Comparison of ENCODE assay signal across 8 cellular contexts in the genomic region with DNA sequence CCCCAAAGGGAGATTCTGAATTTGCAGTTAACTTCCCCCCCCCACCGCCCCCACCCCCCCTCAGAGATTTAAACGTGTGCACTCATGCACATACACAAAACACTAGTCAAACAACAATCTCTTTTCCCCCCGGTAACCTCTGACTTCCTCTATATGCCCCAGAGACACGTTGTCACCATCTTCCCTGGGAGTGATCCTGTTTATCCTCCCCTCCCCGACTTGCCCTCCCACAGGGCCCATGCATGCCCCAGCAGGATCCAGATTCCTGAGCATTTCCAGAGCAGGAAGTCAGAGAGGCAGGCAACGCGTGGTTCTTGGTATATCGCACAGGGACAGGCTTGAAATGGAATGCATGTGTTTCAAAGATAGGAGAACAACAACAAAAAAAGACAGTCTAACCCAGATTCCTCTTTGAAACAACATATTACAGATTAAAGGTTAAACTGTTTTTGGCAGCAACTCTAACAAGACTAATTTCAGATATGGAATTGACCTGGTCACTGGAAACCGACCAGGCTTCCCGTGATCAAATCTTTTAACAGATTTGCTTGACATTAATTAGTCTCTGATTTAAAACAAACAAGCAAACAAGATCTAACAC. TPM values are rescaled to one million over a fixed set of nuclear protein-coding genes. Genes with fewer than 3 reads are reported as not detected.
DNase-seq lines count a peak whose midpoint lies in the region; ATAC-seq, FAIRE-seq and TF ChIP-seq lines count a peak whose summit lies in the region.

No MANE protein-coding gene starts in this region.

- H3K9ac ChIP-seq in SK-N-SH (peak overlapping the region; percentile 93), endothelial cell of umbilical vein (replicated peaks; ENCODE audit: extremely low read depth, insufficient read depth, low read length) (peak overlapping the region; percentile 98), muscle layer of colon (ENCODE audit: low read length) (peak overlapping the region; percentile 84)

- dilution Hi-C loops in endothelial cell of umbilical vein (cut with MboI; ENCODE audit: extremely low pct_ligation_motif_present, low sequenced_read_pairs) = no loop called here

- H4K20me1 ChIP-seq in SK-N-SH (ENCODE audit: insufficient read depth) = peaks cover 51% of the 10 kb centered on the region
- H4K20me1 ChIP-seq in endothelial cell of umbilical vein (replicated peaks; ENCODE audit: control insufficient read depth, extremely low read depth, insufficient read depth, low read length) = peaks cover 3% of the 10 kb centered on the region

- no peaks in the 10 kb centered on the region for H3F3A ChIP-seq in SK-N-SH (replicated peaks; ENCODE audit: insufficient read depth)

- no peaks in the 10 kb centered on the region for H3K9me2 ChIP-seq in SK-N-SH

- TF ChIP-seq RAD21 in SK-N-SH (IDR thresholded peaks at IDR 0.05; ENCODE audit: low read length) = no peak; the same call in 1 of the 2 replicates

- H3K4me2 ChIP-seq in SK-N-SH = peak overlapping the region; percentile 98
- H3K4me2 ChIP-seq in endothelial cell of umbilical vein (ENCODE audit: insufficient read depth, low read length) = peak overlapping the region; percentile 96

- peaks cover 4% of the 10 kb centered on the region in 2 experiments for H3K36me3 ChIP-seq in SK-N-SH (replicated peaks in 1 of 2; ENCODE audit: control insufficient read depth in 1 of 2, insufficient read depth in 2 of 2, low read length in 1 of 2)
- H3K36me3 ChIP-seq in endothelial cell of umbilical vein (ENCODE audit: control insufficient read depth in 2 of 2, extremely low read depth in 1 of 2, insufficient read depth in 2 of 2, low read length in 2 of 2) = peaks cover 0 to 2% of the 10 kb centered on the region in 2 experiments
- H3K36me3 ChIP-seq in muscle layer of colon (ENCODE audit: insufficient read depth, low read length) = no peaks in the 10 kb centered on the region

- peak overlapping the region; percentile 59 for H3K4me3 ChIP-seq in GM12875 (ENCODE audit: low read depth, low read length)
- H3K4me3 ChIP-seq in SK-N-SH (ENCODE audit: low read depth in 2 of 2, low read length in 1 of 2) = peak overlapping the region; percentile 77 to 99
- H3K4me3 ChIP-seq in endothelial cell of umbilical vein (replicated peaks in 1 of 3; ENCODE audit: insufficient read depth in 1 of 3, low read depth in 1 of 3, low read length in 3 of 3) = peak overlapping the region; percentile 69 to 96 (median 94)
- H3K4me3 ChIP-seq in muscle layer of colon (ENCODE audit: low read depth in 1 of 2, low read length in 2 of 2) = peak overlapping the region; percentile 86 to 97

- H2AFZ ChIP-seq in SK-N-SH (ENCODE audit: low read depth) (no peak overlapping the region), endothelial cell of umbilical vein (ENCODE audit: low read depth, low read length) (no peak overlapping the region)

- no peaks in the 10 kb centered on the region for H3K27me3 ChIP-seq in SK-N-SH (ENCODE audit: insufficient read depth)
- no peaks in the 10 kb centered on the region for H3K27me3 ChIP-seq in endothelial cell of umbilical vein (ENCODE audit: control insufficient read depth in 2 of 2, insufficient read depth in 2 of 2, low read length in 2 of 2)
- no peaks in the 10 kb centered on the region for H3K27me3 ChIP-seq in muscle layer of colon (ENCODE audit: control insufficient read depth in 1 of 2, insufficient read depth in 2 of 2, low read length in 2 of 2)

- no peak for TF ChIP-seq CTCF in GM12875 (IDR thresholded peaks at IDR 0.05; ENCODE audit: borderline replicate concordance, insufficient read depth, low read depth, low read length)
- no peak for TF ChIP-seq CTCF in SK-N-SH (IDR thresholded peaks at IDR 0.05)
- no peak for TF ChIP-seq CTCF in endothelial cell of umbilical vein (IDR thresholded peaks at IDR 0.05; ENCODE audit: extremely low read depth in 1 of 2, insufficient read depth in 1 of 2, low read depth in 1 of 2, low read length in 2 of 2)

- CTCF ChIA-PET in SK-N-SH (lab: Yijun Ruan, JAX) (interaction anchor here (0.6 to 12.5 kb wide), 5 partner anchors 9 to 481 kb away, joined by 3 to 280 read pairs (median 4); no protein-coding TSS in a partner anchor), endothelial cell of umbilical vein (lab: Charles Lee) (interaction anchor here (1.5 kb wide), 1 partner anchor 331 kb away, joined by 4 read pairs; no protein-coding TSS in a partner anchor)

- H3K27ac ChIP-seq in SK-N-SH (ENCODE audit: low read depth in 2 of 2, low read length in 1 of 2) (peak overlapping the region; percentile 80 to 98; a peak in 3 of 4 replicates), endothelial cell of umbilical vein (ENCODE audit: insufficient read depth, low read depth, low read length) (peak overlapping the region; percentile 99), muscle layer of colon (ENCODE audit: low read depth, low read length) (peak overlapping the region; percentile 98)

- no TSS peak for BruUV-seq in endothelial cell of umbilical vein (replicated peaks; lab: Mats Ljungman, UMichigan)

- H3K79me2 ChIP-seq in SK-N-SH (ENCODE audit: insufficient read depth) = peaks cover 63% of the 10 kb centered on the region
- peaks cover 56% of the 10 kb centered on the region for H3K79me2 ChIP-seq in endothelial cell of umbilical vein (ENCODE audit: control insufficient read depth, insufficient read depth, low read length)

- no peak for ATAC-seq in HG02981 (IDR thresholded peaks at IDR 0.05; ENCODE audit: unreplicated experiment)

- DNase-seq in ACHN (peak; percentile 51), SK-N-SH (peak; percentile 82), endothelial cell of umbilical vein (ENCODE audit: low read depth, low spot score) (peak; percentile 97), NCI-H187 (lab: John Stamatoyannopoulos, UW) (no peak), SHP77 (lab: John Stamatoyannopoulos, UW) (no peak)

- H3K9me3 ChIP-seq in SK-N-SH (no peaks in the 10 kb centered on the region), endothelial cell of umbilical vein (replicated peaks; ENCODE audit: control insufficient read depth, insufficient read depth, low read length) (no peaks in the 10 kb centered on the region), muscle layer of colon (ENCODE audit: low read length) (no peaks in the 10 kb centered on the region)

- no peaks in the 10 kb centered on the region for H3K9me1 ChIP-seq in endothelial cell of umbilical vein (replicated peaks; ENCODE audit: control insufficient read depth, extremely low read depth, insufficient read depth, low read length)

- intact Hi-C loops in endothelial cell of umbilical vein (cut with micrococcal nuclease) = loop anchor here (2.0 kb wide), 1 partner anchor 144 kb away; no protein-coding TSS in a partner anchor

- TF ChIP-seq POLR2A in endothelial cell of umbilical vein (IDR thresholded peaks at IDR 0.05; ENCODE audit: low read depth, low read length) = peak; percentile 54

- TF ChIP-seq EP300 in SK-N-SH (IDR thresholded peaks at IDR 0.05; ENCODE audit: borderline replicate concordance in 1 of 2, low read depth in 1 of 2, low read length in 1 of 2) = no peak

- 12% methylated on average over 10 of the region's 10 CpGs for WGBS in SK-N-SH (ENCODE audit: low lambda C conversion rate)

- in situ Hi-C loops in ACHN (cut with HindIII; ENCODE audit: low pct_ligation_motif_present, low pct_unique_long_range_greater_than_20kb, low sequenced_read_pairs) = no loop called here

- POLR2A ChIA-PET in SK-N-SH (lab: Yijun Ruan, JAX) = interaction anchor here (1.2 kb wide), 1 partner anchor 130 kb away, joined by 3 read pairs; no protein-coding TSS in a partner anchor
- POLR2A ChIA-PET in endothelial cell of umbilical vein (lab: Charles Lee) = no interaction called here

- H3K4me1 ChIP-seq in SK-N-SH (ENCODE audit: control insufficient read depth in 1 of 2, insufficient read depth in 2 of 2, low read depth in 1 of 2, low read length in 1 of 2) (peaks cover 15 to 41% of the 10 kb centered on the region in 2 experiments; a peak in 3 of 4 replicates), endothelial cell of umbilical vein (ENCODE audit: control insufficient read depth, extremely low read depth, insufficient read depth, low read length) (peaks cover 25% of the 10 kb centered on the region), muscle layer of colon (ENCODE audit: insufficient read depth, low read length) (peaks cover 33% of the 10 kb centered on the region)

- FAIRE-seq in endothelial cell of umbilical vein (lab: Jason Lieb, UNC) = peak; percentile 90

TF ChIP-seq in SK-N-SH, 30 proteins besides CTCF, POLR2A, EP300 and RAD21 (continues in another document):
- no peak for TF ChIP-seq FOXM1 (IDR thresholded peaks at IDR 0.05; ENCODE audit: low read depth)

TF ChIP-seq in endothelial cell of umbilical vein, 7 proteins besides CTCF, POLR2A, EP300 and RAD21 (continues in another document):
- TF ChIP-seq POLR2AphosphoS5 (IDR thresholded peaks at IDR 0.05; ENCODE audit: insufficient read depth, low read depth, low read length) (peak; percentile 69), GATA2 (IDR thresholded peaks at IDR 0.05; ENCODE audit: insufficient read depth, insufficient read length, low read depth, low read length) (peak; percentile 32)

RNA-seq across cellular contexts. Expression of a gene that starts 1.3 kb away (rescaled TPM):
- polyA plus RNA-seq in SK-N-SH (2012; rRNA removed) (55.8 and 73.0 TPM in 2 replicates), endothelial cell of umbilical vein (178 and 196 TPM in 2 replicates)
- 65.8 and 66.6 TPM in 2 replicates for polyA plus RNA-seq in SK-N-SH (2012; cell fraction: cytosol; rRNA removed)
- polyA plus RNA-seq in SK-N-SH (2012; cell fraction: nucleus; rRNA removed) = 63.3 and 67.3 TPM in 2 replicates
- total RNA-seq in endothelial cell of umbilical vein = 74.1 and 90.3 TPM in 2 replicates
- 107 and 117 TPM in 2 replicates for polyA plus RNA-seq in endothelial cell of umbilical vein (2011; cell fraction: cytosol; rRNA removed)
- 144 and 154 TPM in 2 replicates for polyA plus RNA-seq in endothelial cell of umbilical vein (2011; cell fraction: nucleus; rRNA removed)
- polyA plus RNA-seq in endothelial cell of umbilical vein (2012) = 93.2 and 96.6 TPM in 2 replicates
- 213 and 238 TPM in 2 replicates for polyA minus RNA-seq in endothelial cell of umbilical vein
- polyA minus RNA-seq in endothelial cell of umbilical vein (2011; cell fraction: cytosol; rRNA and poly(A)+ RNA removed) = 40.9 TPM
- polyA minus RNA-seq in endothelial cell of umbilical vein (2011; cell fraction: nucleus; rRNA and poly(A)+ RNA removed) = 93.9 and 96.3 TPM in 2 replicates

RNA-seq across cellular contexts. Expression of a gene that starts 5.3 kb away (rescaled TPM):
- polyA plus RNA-seq in SK-N-SH (2012; rRNA removed) (6.7 and 11.3 TPM in 2 replicates), endothelial cell of umbilical vein (32.9 and 37.7 TPM in 2 replicates)
- 6.6 and 13.1 TPM in 2 replicates for polyA plus RNA-seq in SK-N-SH (2012; cell fraction: cytosol; rRNA removed)
- 2.4 and 3.1 TPM in 2 replicates for polyA plus RNA-seq in SK-N-SH (2012; cell fraction: nucleus; rRNA removed)
- total RNA-seq in endothelial cell of umbilical vein = 2.3 and 10.7 TPM in 2 replicates
- polyA plus RNA-seq in endothelial cell of umbilical vein (2011; cell fraction: cytosol; rRNA removed) = 23.3 and 27.9 TPM in 2 replicates
- 8.7 and 10.4 TPM in 2 replicates for polyA plus RNA-seq in endothelial cell of umbilical vein (2011; cell fraction: nucleus; rRNA removed)
- 20.5 and 40.1 TPM in 2 replicates for polyA plus RNA-seq in endothelial cell of umbilical vein (2012)
- polyA minus RNA-seq in endothelial cell of umbilical vein = 10.0 and 14.6 TPM in 2 replicates
- not detected for polyA minus RNA-seq in endothelial cell of umbilical vein (2011; cell fraction: cytosol; rRNA and poly(A)+ RNA removed)
- polyA minus RNA-seq in endothelial cell of umbilical vein (2011; cell fraction: nucleus; rRNA and poly(A)+ RNA removed) = 1.0 and 2.0 TPM in 2 replicates

Comparison
In these comparisons a context has a peak if more than half of its experiments do, and no peak if none do; other contexts are left out.
1. DNase-seq: peak in ACHN (single experiment), SK-N-SH (single experiment) and endothelial cell of umbilical vein (single experiment); none in NCI-H187 (0 of 2) and SHP77 (0 of 2).
2. Peak in every context shown above with its lines, with median percentiles within 50 percentile points of each other: H3K4me3 ChIP-seq, H3K27ac ChIP-seq and H3K9ac ChIP-seq.